In the genomic region with DNA sequence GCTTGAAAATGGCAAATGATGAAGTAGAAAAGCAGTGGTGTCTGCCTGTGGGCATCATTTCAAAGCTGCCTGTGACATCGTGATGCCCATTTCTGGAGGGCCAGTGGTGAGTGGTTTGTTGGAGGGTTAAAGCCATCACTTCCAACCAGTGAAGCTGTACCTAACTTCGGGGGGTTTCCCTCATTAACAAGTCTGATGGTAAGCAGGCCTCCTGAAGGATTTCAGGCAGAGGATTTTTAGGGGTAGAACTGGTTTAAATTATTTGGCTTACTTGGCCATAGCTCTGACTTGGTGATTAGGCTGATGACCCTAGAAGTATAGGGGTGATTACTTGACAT, we compare ENCODE assay signal across 1 cellular context.
TF ChIP-seq lines count a peak whose summit lies in the region.

No MANE protein-coding gene starts in this region.

TF ChIP-seq in GM23338, 12 proteins besides CTCF, POLR2A, EP300 and RAD21 (continued from another document):
- TF ChIP-seq, protein P1, sequence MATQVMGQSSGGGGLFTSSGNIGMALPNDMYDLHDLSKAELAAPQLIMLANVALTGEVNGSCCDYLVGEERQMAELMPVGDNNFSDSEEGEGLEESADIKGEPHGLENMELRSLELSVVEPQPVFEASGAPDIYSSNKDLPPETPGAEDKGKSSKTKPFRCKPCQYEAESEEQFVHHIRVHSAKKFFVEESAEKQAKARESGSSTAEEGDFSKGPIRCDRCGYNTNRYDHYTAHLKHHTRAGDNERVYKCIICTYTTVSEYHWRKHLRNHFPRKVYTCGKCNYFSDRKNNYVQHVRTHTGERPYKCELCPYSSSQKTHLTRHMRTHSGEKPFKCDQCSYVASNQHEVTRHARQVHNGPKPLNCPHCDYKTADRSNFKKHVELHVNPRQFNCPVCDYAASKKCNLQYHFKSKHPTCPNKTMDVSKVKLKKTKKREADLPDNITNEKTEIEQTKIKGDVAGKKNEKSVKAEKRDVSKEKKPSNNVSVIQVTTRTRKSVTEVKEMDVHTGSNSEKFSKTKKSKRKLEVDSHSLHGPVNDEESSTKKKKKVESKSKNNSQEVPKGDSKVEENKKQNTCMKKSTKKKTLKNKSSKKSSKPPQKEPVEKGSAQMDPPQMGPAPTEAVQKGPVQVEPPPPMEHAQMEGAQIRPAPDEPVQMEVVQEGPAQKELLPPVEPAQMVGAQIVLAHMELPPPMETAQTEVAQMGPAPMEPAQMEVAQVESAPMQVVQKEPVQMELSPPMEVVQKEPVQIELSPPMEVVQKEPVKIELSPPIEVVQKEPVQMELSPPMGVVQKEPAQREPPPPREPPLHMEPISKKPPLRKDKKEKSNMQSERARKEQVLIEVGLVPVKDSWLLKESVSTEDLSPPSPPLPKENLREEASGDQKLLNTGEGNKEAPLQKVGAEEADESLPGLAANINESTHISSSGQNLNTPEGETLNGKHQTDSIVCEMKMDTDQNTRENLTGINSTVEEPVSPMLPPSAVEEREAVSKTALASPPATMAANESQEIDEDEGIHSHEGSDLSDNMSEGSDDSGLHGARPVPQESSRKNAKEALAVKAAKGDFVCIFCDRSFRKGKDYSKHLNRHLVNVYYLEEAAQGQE (IDR thresholded peaks at IDR 0.05; ENCODE audit: unreplicated experiment) = no peak
